8 cellular contexts compared by ENCODE assay signal in genomic region chr12:121578230-121579189, GRCh38. TPM values are rescaled to one million over a fixed set of nuclear protein-coding genes. Genes with fewer than 3 reads are reported as not detected.
A peak's percentile ranks its signal among the peaks of the same experiment; 100 is the strongest.
DNase-seq lines count a peak whose midpoint lies in the region; ATAC-seq and TF ChIP-seq lines count a peak whose summit lies in the region.

No MANE protein-coding gene starts in this region.

- no peak for TF ChIP-seq CTCF in heart right ventricle (IDR thresholded peaks at IDR 0.05)

- H3K9me3 Mint-ChIP-seq in activated naive CD4-positive, alpha-beta T cell treated with anti-CD3 and anti-CD28 coated beads, Interleukin-2, amount 50 U/mL, for 72 hours: no peaks in the 10 kb centered on the region

- peak overlapping the region; percentile 21 for H3K9ac ChIP-seq in rectal smooth muscle tissue (ENCODE audit: low read length)

- peak overlapping the region; percentile 42 to 92 (median 74) for H3K4me3 ChIP-seq in heart right ventricle
- peak overlapping the region; percentile 78 for H3K4me3 ChIP-seq in rectal smooth muscle tissue (ENCODE audit: low read length)

- no peaks in the 10 kb centered on the region for H3K9me3 ChIP-seq in heart right ventricle

- ATAC-seq in activated naive CD4-positive, alpha-beta T cell treated with anti-CD3 and anti-CD28 coated beads, Interleukin-2, amount 50 U/mL, for 72 hours: peak; percentile 1 to 8
- ATAC-seq in heart right ventricle (peak in 4 of 8 donors; percentile 2 to 37 (median 12)), HG02759 (IDR thresholded peaks at IDR 0.05; ENCODE audit: unreplicated experiment) (no peak)

- H3K27ac ChIP-seq in heart right ventricle: peak overlapping the region in 9 of 10 donors; percentile 24 to 93 (median 84)
- peak overlapping the region; percentile 66 for H3K27ac ChIP-seq in rectal smooth muscle tissue (ENCODE audit: low read depth, low read length)

- H3K4me1 ChIP-seq in heart right ventricle (peaks cover 13 to 57% (median 48%) of the 10 kb centered on the region in 9 donors), rectal smooth muscle tissue (ENCODE audit: control insufficient read depth, insufficient read depth, low read length) (peaks cover 16% of the 10 kb centered on the region)

- H3K27me3 ChIP-seq in heart right ventricle: no peaks in the 10 kb centered on the region
- H3K27me3 ChIP-seq in rectal smooth muscle tissue (ENCODE audit: control insufficient read depth, insufficient read depth, low read length): no peaks in the 10 kb centered on the region

- intact Hi-C loops in heart right ventricle (cut with DNase I): loop anchor here in 3 of 10 donors (2.0 to 5.0 kb wide), 3 partner anchors 41 to 48 kb away; partner anchors contain the start of gene ORAI1 (in 1 of the 3)

- WGBS in heart right ventricle, 2 donors: 21 to 27% methylated on average over 76 to 77 of the region's 77 CpGs

- peak; percentile 15 for DNase-seq in activated T-cell treated with anti-CD3 and anti-CD28 coated beads for 1 hour (ENCODE audit: low read depth)
- DNase-seq in activated T-cell treated with anti-CD3 and anti-CD28 coated beads for 4 hours: no peak
- peak in 1 of 2 donors; percentile 38 for DNase-seq in activated naive CD4-positive, alpha-beta T cell treated with anti-CD3 and anti-CD28 coated beads, Interleukin-2, amount 50 U/mL, for 72 hours (ENCODE audit: low spot score in 2 of 2)
- peak in 1 of 2 donors; percentile 30 for DNase-seq in heart right ventricle
- DNase-seq in HK-2 (ENCODE audit: unreplicated experiment): no peak
- DNase-seq in SHP77 (lab: John Stamatoyannopoulos, UW): no peak

- peaks cover 0 to 21% (median 9%) of the 10 kb centered on the region in 9 donors for H3K36me3 ChIP-seq in heart right ventricle
- peaks cover 2% of the 10 kb centered on the region for H3K36me3 ChIP-seq in rectal smooth muscle tissue (ENCODE audit: control insufficient read depth, insufficient read depth, low read length)

- H3K27ac Mint-ChIP-seq in activated naive CD4-positive, alpha-beta T cell treated with anti-CD3 and anti-CD28 coated beads, Interleukin-2, amount 50 U/mL, for 72 hours: peak overlapping the region in 1 of 2 donors; percentile 9

- H3K36me3 Mint-ChIP-seq in activated naive CD4-positive, alpha-beta T cell treated with anti-CD3 and anti-CD28 coated beads, Interleukin-2, amount 50 U/mL, for 72 hours: peaks cover 16 to 18% of the 10 kb centered on the region in 2 donors

RNA-seq across cellular contexts. Expression of gene KDM2B, which starts 2.3 kb away (rescaled TPM):
- 10 to 100 TPM; 28.9 to 66.8 TPM for total RNA-seq in activated naive CD4-positive, alpha-beta T cell treated with anti-CD3 and anti-CD28 coated beads, Interleukin-2, amount 50 U/mL, for 72 hours
- 10 to 100 TPM in 9 of 10 donors, 1 to 10 TPM in 1; 10.0 to 18.4 (median 14.6) TPM for total RNA-seq in heart right ventricle
- polyA plus RNA-seq in heart right ventricle: 1 to 10 TPM; 4.8 to 9.7 TPM

RNA-seq across cellular contexts. Expression of gene ORAI1, which starts 47.8 kb away (rescaled TPM):
- 10 to 100 TPM; 23.0 to 23.2 TPM for total RNA-seq in activated naive CD4-positive, alpha-beta T cell treated with anti-CD3 and anti-CD28 coated beads, Interleukin-2, amount 50 U/mL, for 72 hours
- total RNA-seq in heart right ventricle: 10 to 100 TPM in 3 of 10 donors, 1 to 10 TPM in 7; 6.0 to 14.1 (median 8.8) TPM
- polyA plus RNA-seq in heart right ventricle: 10 to 100 TPM in 1 of 2 donors, 1 to 10 TPM in 1; 1.8 to 18.1 TPM
